ENCODE assay signal across 9 cellular contexts in genomic region chr2:233386382-233387041, GRCh38. TPM values are rescaled to one million over a fixed set of nuclear protein-coding genes. Genes with fewer than 3 reads are reported as not detected.
DNase-seq lines count a peak whose midpoint lies in the region; ATAC-seq, FAIRE-seq and TF ChIP-seq lines count a peak whose summit lies in the region.
"Had no signal": no experiment of that assay in that cellular context is flagged by ENCODE, and none has a peak within 500 bp of the region (broad histone marks: within the 10 kb centered on the region; RNA-seq: fewer than 3 reads in every experiment).

No MANE protein-coding gene starts in this region.

- in situ Hi-C loops in GM13977 (cut with MboI; ENCODE audit: low pct_unique_long_range_greater_than_20kb, low sequenced_read_pairs, unreplicated experiment): no loop called here

- peak overlapping the region; percentile 59 for H3K4me3 Mint-ChIP-seq in CD4-positive, alpha-beta T cell

- ATAC-seq in CD4-positive, alpha-beta T cell (ENCODE audit: poor library complexity): no peak
- ATAC-seq in esophagus mucosa: peak; percentile 45

- no peaks in the 10 kb centered on the region for H3K9me3 ChIP-seq in CD4-positive, alpha-beta T cell (ENCODE audit: control insufficient read depth, low read length)

- CTCF ChIA-PET in CD4-positive, alpha-beta T cell (lab: Charles Lee): no interaction called here

- TF ChIP-seq CTCF in CD4-positive, alpha-beta T cell (IDR thresholded peaks at IDR 0.05): no peak
- TF ChIP-seq CTCF in GM13977 (IDR thresholded peaks at IDR 0.05; ENCODE audit: extremely low read depth, insufficient read depth, missing control alignments): no peak

- POLR2A ChIA-PET in CD4-positive, alpha-beta T cell (lab: Charles Lee): interaction anchor here (0.9 to 2.7 kb wide), 7 partner anchors 11 to 55 kb away, joined by 3 to 10 read pairs (median 6); no protein-coding TSS in a partner anchor

- no peaks in the 10 kb centered on the region for H3K9me3 Mint-ChIP-seq in CD4-positive, alpha-beta T cell

- H3K4me1 Mint-ChIP-seq in CD4-positive, alpha-beta T cell (ENCODE audit: low read depth): peaks cover 61% of the 10 kb centered on the region

- no peaks in the 10 kb centered on the region for H3K27me3 ChIP-seq in CD4-positive, alpha-beta T cell (ENCODE audit: control insufficient read depth, insufficient read depth, low read length)

- FAIRE-seq in RCC 7860 (lab: Jason Lieb, UNC): peak; percentile 55

- H3K36me3 Mint-ChIP-seq in CD4-positive, alpha-beta T cell (ENCODE audit: low read depth): peaks cover 43% of the 10 kb centered on the region

- no peak for DNase-seq in CD4-positive, alpha-beta T cell
- DNase-seq in RCC 7860 (ENCODE audit: low spot score) (peak; percentile 48), occipital lobe (lab: John Stamatoyannopoulos, UW) (peak; percentile 15), NOMO-1 treated with DMSO at 0.1 percent for 48 hours (lab: John Stamatoyannopoulos, UW; ENCODE audit: unreplicated experiment) (no peak), DMS 273 treated with DMSO at 0.1 percent for 48 hours (lab: John Stamatoyannopoulos, UW) (no peak), GM13977 (ENCODE audit: low spot score) (no peak), SIG-M5 treated with dmso at 0.1 percent for 504 hours (lab: John Stamatoyannopoulos, UW; ENCODE audit: unreplicated experiment) (no peak)

- no peaks in the 10 kb centered on the region for H3K27me3 Mint-ChIP-seq in CD4-positive, alpha-beta T cell

- peak overlapping the region; percentile 90 for H3K27ac Mint-ChIP-seq in CD4-positive, alpha-beta T cell

- intact Hi-C loops in CD4-positive, alpha-beta T cell (cut with DNase I, micrococcal nuclease): no loop called here

- no peak overlapping the region for H3K27ac ChIP-seq in CD4-positive, alpha-beta T cell (ENCODE audit: low read depth, low read length)
- H3K27ac ChIP-seq: KMS-11 had no signal

RNA-seq across cellular contexts. Expression of gene DGKD, which starts 32.2 kb away (rescaled TPM):
- total RNA-seq in CD4-positive, alpha-beta T cell: 100 to 1,000 TPM; 147 to 156 TPM
- total RNA-seq in esophagus mucosa: 6.7 TPM
- 33.1 TPM for total RNA-seq in occipital lobe

Comparison
In these comparisons a context has a peak if more than half of its experiments do, and no peak if none do; other contexts are left out.
1. DNase-seq: peak in RCC 7860 (single experiment) and occipital lobe (single experiment); none in CD4-positive, alpha-beta T cell (0 of 10), NOMO-1 treated with DMSO at 0.1 percent for 48 hours (single experiment), DMS 273 treated with DMSO at 0.1 percent for 48 hours (single experiment), GM13977 (single experiment) and SIG-M5 treated with dmso at 0.1 percent for 504 hours (single experiment).